2 cellular contexts compared by ENCODE assay signal in genomic region chr4:185221491-185221890, GRCh38.
TF ChIP-seq lines count a peak whose summit lies in the region.

No MANE protein-coding gene starts in this region.

TF ChIP-seq in GM23338, 12 proteins besides CTCF, POLR2A, EP300 and RAD21:
- TF ChIP-seq POLR2AphosphoS5 (IDR thresholded peaks at IDR 0.05; ENCODE audit: low read depth): no peak
- TF ChIP-seq CREB1 (CRISPR knock-in tag; IDR thresholded peaks at IDR 0.05; ENCODE audit: low read depth): no peak
- TF ChIP-seq STAT1 (IDR thresholded peaks at IDR 0.05; ENCODE audit: unreplicated experiment): no peak
- no peak for TF ChIP-seq ETS1 (IDR thresholded peaks at IDR 0.05)
- no peak for TF ChIP-seq EZH2 (IDR thresholded peaks at IDR 0.05; ENCODE audit: low read depth, unreplicated experiment)

TF ChIP-seq in HepG2, 621 proteins besides CTCF, POLR2A, EP300 and RAD21:
- TF ChIP-seq MAFF (IDR thresholded peaks at IDR 0.05; ENCODE audit: low read depth, low read length) (0 out of 2 replicates have a peak, but pooled peaks have one; percentile 7), SMARCE1 (IDR thresholded peaks at IDR 0.05; ENCODE audit: borderline replicate concordance) (no peak), ESRRA (CRISPR knock-in tag; IDR thresholded peaks at IDR 0.05; ENCODE audit: low read depth) (no peak), SAFB2 (CRISPR knock-in tag; IDR thresholded peaks at IDR 0.05; ENCODE audit: borderline replicate concordance, low read depth) (no peak)
